ENCODE assay signal across 19 cellular contexts in the genomic region with DNA sequence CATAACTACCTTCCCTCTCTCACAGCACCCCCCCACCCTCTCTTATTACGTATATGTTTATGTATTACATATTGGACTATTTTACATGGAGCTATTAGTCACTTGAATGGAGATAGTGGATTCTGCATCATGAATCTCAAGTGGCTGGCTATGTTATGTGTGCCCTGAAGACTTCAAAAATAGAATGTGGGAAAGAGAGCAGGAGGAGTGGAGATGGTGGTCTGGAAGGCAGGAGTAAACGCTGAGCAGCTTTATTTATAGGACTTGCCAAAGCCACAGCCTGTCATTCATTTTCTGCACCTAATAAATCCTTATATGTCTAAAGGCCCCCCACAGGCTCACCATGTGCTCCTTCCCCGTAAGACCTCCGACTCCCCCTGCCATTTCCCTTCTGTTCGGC. TPM values are rescaled to one million over a fixed set of nuclear protein-coding genes. Genes with fewer than 3 reads are reported as not detected.
"Had no signal": no experiment of that assay in that cellular context is flagged by ENCODE, and none has a peak within 500 bp of the region (broad histone marks: within the 10 kb centered on the region; RNA-seq: fewer than 3 reads in every experiment).

No MANE protein-coding gene starts in this region.

- H3K4me3 ChIP-seq: adrenal gland, stomach had no signal

- ATAC-seq: esophagus mucosa, left lobe of liver had no signal

- H3K9me3 ChIP-seq: adrenal gland, heart left ventricle, stomach had no signal

- H3K36me3 ChIP-seq: adrenal gland, brain microvascular endothelial cell, heart left ventricle, stomach had no signal

- H3K27ac ChIP-seq: brain microvascular endothelial cell, stomach had no signal

- H3K27me3 ChIP-seq: adrenal gland, brain microvascular endothelial cell had no signal

- DNase-seq: activated B cell treated with CpG ODN at 0.5 μM for 24 hours; activated CD4-positive, alpha-beta T cell treated with anti-CD3 and anti-CD28 coated beads, Interleukin-2, amount 50 U/mL, for 1 hour; activated naive CD4-positive, alpha-beta T cell treated with anti-CD3 and anti-CD28 coated beads, Interleukin-2, amount 50 U/mL, for 16 hours; brain microvascular endothelial cell; cerebellar nuclear complex; foreskin melanocyte; heart left ventricle; islet precursor cell; stimulated activated CD4-positive, alpha-beta T cell treated with anti-CD3 and anti-CD28 coated beads, Interleukin-15, amount 100 ng/mL, for 24 hours; stimulated activated CD4-positive, alpha-beta T cell treated with anti-CD3 and anti-CD28 coated beads, Interleukin-4, amount 100 ng/mL, for 4 hours; stomach had no signal

RNA-seq across cellular contexts. Expression of gene ANTXR1, which starts 4.9 kb away (rescaled TPM):
- total RNA-seq: activated B cell treated with CpG ODN at 0.5 μM for 24 hours; activated T-helper 2 cell treated with anti-CD3 and anti-CD28 coated beads, Interferon-gamma antibody, Interleukin-2, Interleukin-4, amounts not matched to agents 10 μg/mL and 5 μg/mL and 100 μg/mL, durations not matched to agents 14 hours and 24 hours and 36 hours had no signal

RNA-seq across cellular contexts. Expression of gene GKN1, which starts 43.4 kb away (rescaled TPM):
- total RNA-seq: activated B cell treated with CpG ODN at 0.5 μM for 24 hours; activated CD8-positive, alpha-beta memory T cell treated with anti-CD3 and anti-CD28 coated beads for 36 hours; activated T-helper 2 cell treated with anti-CD3 and anti-CD28 coated beads, Interferon-gamma antibody, Interleukin-2, Interleukin-4, amounts not matched to agents 10 μg/mL and 5 μg/mL and 100 μg/mL, durations not matched to agents 14 hours and 24 hours and 36 hours; dermis microvascular lymphatic vessel endothelial cell; esophagus mucosa; heart left ventricle; left lobe of liver; osteocyte; pulmonary artery endothelial cell had no signal
